Comparison of ENCODE assay signal across 8 cellular contexts in the genomic region with DNA sequence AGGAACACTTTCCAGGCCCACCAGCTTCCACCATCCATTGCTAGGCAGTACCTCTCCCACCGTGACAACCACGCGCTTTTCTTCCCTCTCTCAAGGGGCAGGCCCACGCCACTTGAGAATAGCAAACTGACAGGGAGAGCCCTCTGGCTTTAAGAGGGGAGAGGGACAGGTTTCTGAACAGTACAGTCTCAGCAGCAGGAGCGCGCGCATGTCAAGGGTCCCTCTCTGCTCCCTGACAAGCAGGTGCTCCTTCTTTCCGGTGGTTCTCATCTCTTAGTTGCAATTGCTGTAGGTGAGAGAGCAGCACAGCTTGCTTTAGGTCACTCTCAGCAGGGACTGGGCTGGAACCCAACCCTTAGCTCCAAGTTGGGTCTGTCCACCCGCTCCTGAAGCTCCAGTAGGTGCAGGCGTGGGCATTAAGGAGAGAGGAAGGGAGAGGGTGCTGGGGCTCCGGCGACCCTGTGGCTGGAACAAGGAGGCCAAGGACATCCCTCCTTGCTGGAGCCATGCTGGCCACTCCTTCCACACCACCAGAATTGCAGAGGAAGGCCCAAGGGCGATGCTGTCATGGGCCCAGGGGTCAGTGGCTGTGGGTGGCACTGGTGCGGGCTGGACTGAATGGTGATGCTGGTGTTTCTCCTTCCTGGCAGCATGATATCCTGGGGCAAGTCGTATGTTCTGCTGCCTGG. TPM values are rescaled to one million over a fixed set of nuclear protein-coding genes. Genes with fewer than 3 reads are reported as not detected.
DNase-seq lines count a peak whose midpoint lies in the region; ATAC-seq and TF ChIP-seq lines count a peak whose summit lies in the region.

No MANE protein-coding gene starts in this region.

- H3K27ac ChIP-seq in CD8-positive, alpha-beta T cell (ENCODE audit: low read depth, low read length) = peak overlapping the region; percentile 79
- H3K27ac ChIP-seq in iPS-18a (ENCODE audit: low read length) = no peak overlapping the region
- H3K27ac ChIP-seq in spleen = peak overlapping the region; percentile 84 to 98 (median 92)

- peaks cover 18% of the 10 kb centered on the region for H3K4me1 Mint-ChIP-seq in CD8-positive, alpha-beta T cell (ENCODE audit: low read depth)

- no peaks in the 10 kb centered on the region for H3K27me3 ChIP-seq in CD8-positive, alpha-beta T cell (ENCODE audit: insufficient read depth, low read length)
- H3K27me3 ChIP-seq in adipocyte (replicated peaks; ENCODE audit: control insufficient read depth, insufficient read depth, low read length) (no peaks in the 10 kb centered on the region), iPS-18a (ENCODE audit: control insufficient read depth, insufficient read depth, low read length) (no peaks in the 10 kb centered on the region), spleen (replicated peaks in 1 of 7) (no peaks in the 10 kb centered on the region)

- no peaks in the 10 kb centered on the region for H3K9me3 ChIP-seq in CD8-positive, alpha-beta T cell (ENCODE audit: low read length)
- H3K9me3 ChIP-seq in adipocyte (ENCODE audit: control insufficient read depth, low read length) (peaks cover 10% of the 10 kb centered on the region), iPS-18a (ENCODE audit: control insufficient read depth, low read depth, low read length) (no peaks in the 10 kb centered on the region), spleen (peaks cover 0 to 8% (median 0%) of the 10 kb centered on the region in 8 donors)

- no peaks in the 10 kb centered on the region for H3K9me3 Mint-ChIP-seq in CD8-positive, alpha-beta T cell

- H3K9ac ChIP-seq in adipocyte (ENCODE audit: low read length) = peak overlapping the region; percentile 99
- H3K9ac ChIP-seq in iPS-18a (ENCODE audit: low read length) = peak overlapping the region; percentile 67

- no peak for DNase-seq in CD8-positive, alpha-beta T cell
- DNase-seq in adipocyte (ENCODE audit: low read depth) (no peak), spleen (peak; percentile 83), NCI-H526 treated with DMSO at 0.1 percent for 48 hours (lab: John Stamatoyannopoulos, UW) (no peak), NOMO-1 treated with dmso at 0.1 percent for 144 hours (lab: John Stamatoyannopoulos, UW; ENCODE audit: unreplicated experiment) (no peak), iPS-NIHi11 (ENCODE audit: low spot score) (no peak)

- H3K27me3 Mint-ChIP-seq in CD8-positive, alpha-beta T cell (ENCODE audit: low read depth) = no peaks in the 10 kb centered on the region

- WGBS in spleen, 5 donors = 62 to 74% (median 68%) methylated on average over 13 to 15 of the region's 15 CpGs

- ATAC-seq in CD8-positive, alpha-beta T cell = no peak
- peak; percentile 1 for ATAC-seq in HG03342 (IDR thresholded peaks at IDR 0.05; ENCODE audit: unreplicated experiment)

- no peak for TF ChIP-seq CTCF in CD8-positive, alpha-beta T cell (IDR thresholded peaks at IDR 0.05)
- no peak for TF ChIP-seq CTCF in spleen (IDR thresholded peaks at IDR 0.05 in 8 of 11, conservative IDR thresholded peaks at IDR 0.05 in 3 of 11)

- no peak for TF ChIP-seq POLR2A in spleen (IDR thresholded peaks at IDR 0.05)

- H3K4me1 ChIP-seq in CD8-positive, alpha-beta T cell (ENCODE audit: insufficient read depth, low read length) = peaks cover 15% of the 10 kb centered on the region
- H3K4me1 ChIP-seq in adipocyte (ENCODE audit: control insufficient read depth, insufficient read depth, low read length) (peaks cover 17% of the 10 kb centered on the region), iPS-18a (ENCODE audit: control insufficient read depth, low read depth, low read length) (no peaks in the 10 kb centered on the region), spleen (peaks cover 9 to 40% (median 28%) of the 10 kb centered on the region in 6 donors)

- POLR2A ChIA-PET in CD8-positive, alpha-beta T cell (lab: Charles Lee) = interaction anchor here (0.6 to 2.3 kb wide), 10 partner anchors 8 to 642 kb away, joined by 3 to 27 read pairs (median 6); a partner anchor contains a TSS

- peaks cover 25% of the 10 kb centered on the region for H3K36me3 Mint-ChIP-seq in CD8-positive, alpha-beta T cell

- intact Hi-C loops in CD8-positive, alpha-beta T cell (cut with DNase I, micrococcal nuclease) = loop anchor here (2.0 to 10.0 kb wide), 12 partner anchors 15 to 1243 kb away; a partner anchor contains a TSS
- intact Hi-C loops in spleen (cut with DNase I; ENCODE audit: low total_unique reads) = loop anchor here (10.0 kb wide), 1 partner anchor 403 kb away; no protein-coding TSS in a partner anchor

- CTCF ChIA-PET in CD8-positive, alpha-beta T cell (lab: Charles Lee) = interaction anchor here (1.0 to 2.2 kb wide), 5 partner anchors 10 to 1250 kb away, joined by 3 to 18 read pairs (median 3); a partner anchor contains a TSS

- peak overlapping the region; percentile 65 for H3K4me3 ChIP-seq in CD8-positive, alpha-beta T cell (ENCODE audit: low read depth, low read length)
- H3K4me3 ChIP-seq in adipocyte (ENCODE audit: low read length) = peak overlapping the region; percentile 87
- peak overlapping the region; percentile 64 for H3K4me3 ChIP-seq in iPS-18a (ENCODE audit: low read length)
- peak overlapping the region; percentile 18 to 75 (median 42) for H3K4me3 ChIP-seq in spleen

- peak overlapping the region; percentile 84 for H3K4me3 Mint-ChIP-seq in CD8-positive, alpha-beta T cell

- H3K36me3 ChIP-seq in CD8-positive, alpha-beta T cell (ENCODE audit: insufficient read depth, low read length) = peaks cover 15% of the 10 kb centered on the region
- peaks cover 29% of the 10 kb centered on the region for H3K36me3 ChIP-seq in adipocyte (ENCODE audit: control insufficient read depth, insufficient read depth, low read length, severe bottlenecking)
- H3K36me3 ChIP-seq in iPS-18a (ENCODE audit: control insufficient read depth, low read depth, low read length) = peaks cover 9% of the 10 kb centered on the region
- peaks cover 0 to 30% (median 23%) of the 10 kb centered on the region in 6 donors for H3K36me3 ChIP-seq in spleen

- peak overlapping the region; percentile 98 for H3K27ac Mint-ChIP-seq in CD8-positive, alpha-beta T cell

RNA-seq across cellular contexts. Expression of a gene that starts 9.0 kb away (rescaled TPM):
- total RNA-seq in CD8-positive, alpha-beta T cell = 10 to 100 TPM; 23.9 to 25.7 TPM
- 10 to 100 TPM; 27.6 to 46.2 (median 32.6) TPM for total RNA-seq in spleen
- 10 to 100 TPM; 11.2 to 23.1 (median 13.7) TPM for polyA plus RNA-seq in spleen
